16 cellular contexts compared by ENCODE assay signal in genomic region chr19:7855426-7856276, GRCh38. TPM values are rescaled to one million over a fixed set of nuclear protein-coding genes. Genes with fewer than 3 reads are reported as not detected.
DNase-seq lines count a peak whose midpoint lies in the region; ATAC-seq and TF ChIP-seq lines count a peak whose summit lies in the region.
"Had no signal": no experiment of that assay in that cellular context is flagged by ENCODE, and none has a peak within 500 bp of the region (broad histone marks: within the 10 kb centered on the region; RNA-seq: fewer than 3 reads in every experiment).

No MANE protein-coding gene starts in this region.

- no peak overlapping the region for H3K27ac ChIP-seq in GM23248
- H3K27ac ChIP-seq in angular gyrus (ENCODE audit: low read depth, low read length), result peak overlapping the region; percentile 9
- no peak overlapping the region for H3K27ac ChIP-seq in neuronal stem cell (replicated peaks; ENCODE audit: low read length)
- peak overlapping the region; percentile 50 for H3K27ac ChIP-seq in temporal lobe (ENCODE audit: low read depth, low read length)
- H3K27ac ChIP-seq in MM.1S (ENCODE audit: low read length), result no peak overlapping the region
- H3K27ac ChIP-seq: BLaER1 treated with 17β-estradiol and CSF1 and Interleukin-3, amounts not matched to agents 10 nM and 100 nM had no signal

- no peak overlapping the region for H3K18ac ChIP-seq in neuronal stem cell (ENCODE audit: low read length)

- H2BK5ac ChIP-seq in neuronal stem cell (ENCODE audit: low read length), result no peak overlapping the region

- H4K8ac ChIP-seq in neuronal stem cell (ENCODE audit: low read depth, low read length), result no peak overlapping the region

- H4K20me1 ChIP-seq in GM23248 (ENCODE audit: insufficient read depth) (no peaks in the 10 kb centered on the region), MM.1S (ENCODE audit: insufficient read depth, low read length) (no peaks in the 10 kb centered on the region)

- no peak overlapping the region for H2BK120ac ChIP-seq in neuronal stem cell (ENCODE audit: low read depth, low read length)

- no peak for TF ChIP-seq CTCF in MM.1S (IDR thresholded peaks at IDR 0.05; ENCODE audit: low read length)

- no peak overlapping the region for H2BK15ac ChIP-seq in neuronal stem cell (ENCODE audit: low read length)

- H3K4me1 ChIP-seq in GM23248 (ENCODE audit: insufficient read depth) (no peaks in the 10 kb centered on the region), neuronal stem cell (ENCODE audit: control insufficient read depth in 2 of 2, insufficient read depth in 1 of 2, low read depth in 1 of 2, low read length in 2 of 2) (peaks cover 10 to 11% of the 10 kb centered on the region in 2 donors), MM.1S (ENCODE audit: low read length) (0 out of 2 replicates have a peak, but pooled peaks cover 3% of the 10 kb centered on the region)

- no peak overlapping the region for H4K91ac ChIP-seq in neuronal stem cell (ENCODE audit: low read depth, low read length, poor library complexity)

- H3K9ac ChIP-seq in GM23248 (no peak overlapping the region), neuronal stem cell (ENCODE audit: low read depth, low read length, poor library complexity) (no peak overlapping the region), MM.1S (ENCODE audit: low read length) (no peak overlapping the region)
- H3K9ac ChIP-seq: BLaER1 treated with 17β-estradiol and CSF1 and Interleukin-3, amounts not matched to agents 10 nM and 100 nM had no signal

- no peak overlapping the region for H3K4ac ChIP-seq in neuronal stem cell (ENCODE audit: low read length)

- ATAC-seq in HG02763 (IDR thresholded peaks at IDR 0.05; ENCODE audit: unreplicated experiment), result no peak
- ATAC-seq: HepG2 had no signal

- H3K9me2 ChIP-seq in GM23248 (ENCODE audit: insufficient read depth), result no peaks in the 10 kb centered on the region
- no peaks in the 10 kb centered on the region for H3K9me2 ChIP-seq in MM.1S (replicated peaks; ENCODE audit: insufficient read depth, low read length)

- H3F3A ChIP-seq in GM23248 (ENCODE audit: insufficient read depth) (no peaks in the 10 kb centered on the region), MM.1S (ENCODE audit: insufficient read depth, low read length) (no peaks in the 10 kb centered on the region)

- 89 to 90% methylated on average over 32 of the region's 32 CpGs for whole genome bisulfite sequencing in GM23248 (ENCODE audit: low coverage in 1 of 2, low lambda C conversion rate in 2 of 2, missing lambda C conversion rate in 2 of 2), 2 experiments
- no CpG with 5 or more reads among the region's 32 CpGs for WGBS in neuronal stem cell (ENCODE audit: extremely low coverage in 2 of 2, insufficient read length in 2 of 2, insufficient replicate concordance in 1 of 2), 2 donors

- no peak overlapping the region for H3K4me3 ChIP-seq in GM23248
- H3K4me3 ChIP-seq in neuronal stem cell (ENCODE audit: low read length in 2 of 2), result no peak overlapping the region
- no peak overlapping the region for H3K4me3 ChIP-seq in MM.1S (ENCODE audit: low read length)
- H3K4me3 ChIP-seq: BLaER1 treated with 17β-estradiol and CSF1 and Interleukin-3, amounts not matched to agents 10 nM and 100 nM had no signal

- no peaks in the 10 kb centered on the region for H3K9me3 ChIP-seq in GM23248 (ENCODE audit: low read depth)
- no peaks in the 10 kb centered on the region for H3K9me3 ChIP-seq in neuronal stem cell (replicated peaks in 1 of 2; ENCODE audit: control insufficient read depth in 2 of 2, insufficient read depth in 1 of 2, low read depth in 1 of 2, low read length in 2 of 2)
- H3K9me3 ChIP-seq in MM.1S (replicated peaks; ENCODE audit: insufficient read depth, low read length), result no peaks in the 10 kb centered on the region
- H3K9me3 ChIP-seq: BLaER1 treated with 17β-estradiol and CSF1 and Interleukin-3, amounts not matched to agents 10 nM and 100 nM had no signal

- DNase-seq in GM23248, result peak; percentile 29
- no peak for DNase-seq in neuronal stem cell (ENCODE audit: low spot score)
- no peak for DNase-seq in GF-D8 (lab: John Stamatoyannopoulos, UW)
- DNase-seq in MM.1S, result no peak
- DNase-seq: ACHN; CD4-positive, alpha-beta T cell; DMS79; GOT3; HCEC 1CT had no signal

- no peaks in the 10 kb centered on the region for H3K79me2 ChIP-seq in GM23248 (ENCODE audit: insufficient read depth)
- no peaks in the 10 kb centered on the region for H3K79me2 ChIP-seq in MM.1S (ENCODE audit: low read length)

- H3K27me3 ChIP-seq in GM23248 (replicated peaks; ENCODE audit: insufficient read depth) (no peaks in the 10 kb centered on the region), neuronal stem cell (ENCODE audit: control insufficient read depth in 3 of 3, insufficient read depth in 3 of 3, low read depth in 1 of 3, low read length in 3 of 3) (peaks cover 0 to 22% (median 0%) of the 10 kb centered on the region in 3 experiments), MM.1S (replicated peaks; ENCODE audit: insufficient read depth, low read length) (peaks cover 42% of the 10 kb centered on the region)

- H3K23ac ChIP-seq in neuronal stem cell (ENCODE audit: low read depth, low read length, poor library complexity), result no peak overlapping the region

- no peaks in the 10 kb centered on the region for H3K36me3 ChIP-seq in GM23248 (ENCODE audit: low read depth)
- no peaks in the 10 kb centered on the region for H3K36me3 ChIP-seq in neuronal stem cell (replicated peaks in 1 of 2; ENCODE audit: control insufficient read depth in 2 of 2, insufficient read depth in 2 of 2, low read length in 2 of 2)
- H3K36me3 ChIP-seq in MM.1S (replicated peaks; ENCODE audit: insufficient read depth, low read length), result no peaks in the 10 kb centered on the region
- H3K36me3 ChIP-seq: BLaER1 treated with 17β-estradiol and CSF1 and Interleukin-3, amounts not matched to agents 10 nM and 100 nM had no signal

- H3K79me1 ChIP-seq in neuronal stem cell (ENCODE audit: low read depth, low read length), result no peaks in the 10 kb centered on the region

- H3K4me2 ChIP-seq in GM23248 (ENCODE audit: unreplicated experiment), result no peak overlapping the region
- no peak overlapping the region for H3K4me2 ChIP-seq in neuronal stem cell (ENCODE audit: insufficient read depth, low read length, poor library complexity, severe bottlenecking)
- H3K4me2 ChIP-seq in MM.1S (ENCODE audit: low read depth, low read length), result no peak overlapping the region
- H3K4me2 ChIP-seq: BLaER1 treated with 17β-estradiol and CSF1 and Interleukin-3, amounts not matched to agents 10 nM and 100 nM had no signal

- H3K14ac ChIP-seq in neuronal stem cell (ENCODE audit: low read length), result no peak overlapping the region

- peak overlapping the region; percentile 46 for H2AK5ac ChIP-seq in neuronal stem cell (ENCODE audit: low read depth, low read length)

- H2AFZ ChIP-seq in GM23248, result no peak overlapping the region
- H2AFZ ChIP-seq in neuronal stem cell (ENCODE audit: low read length), result no peak overlapping the region
- no peak overlapping the region for H2AFZ ChIP-seq in MM.1S (ENCODE audit: low read length)

- no peak overlapping the region for H2BK12ac ChIP-seq in neuronal stem cell (ENCODE audit: low read length)

- in situ Hi-C loops in GM23248 (cut with MboI), result no loop called here

RNA-seq across cellular contexts. Expression of gene PRR36, which starts 18.5 kb away (rescaled TPM):
- total RNA-seq in GM23248 (2014; rRNA removed; shearing (Covaris generic)), result not detected in 2 replicates
- 0.10 TPM in 1 of 2 replicates, not detected in the other for polyA plus RNA-seq in GM23248 (2016; fragmentation: Nextera tagmentation; extraction: Ambion mirVana)
- 21.9 TPM for polyA plus RNA-seq in neuronal stem cell (2013, experiment 1 of 2)
- polyA plus RNA-seq in neuronal stem cell (2013, experiment 2 of 2), result 22.3 TPM
- 7.4 TPM for total RNA-seq in temporal lobe

RNA-seq across cellular contexts. Expression of gene EVI5L, which starts 25.6 kb away (rescaled TPM):
- 24.3 and 26.8 TPM in 2 replicates for total RNA-seq in GM23248 (2014; rRNA removed; shearing (Covaris generic))
- 6.9 and 8.4 TPM in 2 replicates for polyA plus RNA-seq in GM23248 (2016; fragmentation: Nextera tagmentation; extraction: Ambion mirVana)
- 7.4 TPM for polyA plus RNA-seq in neuronal stem cell (2013, experiment 1 of 2)
- polyA plus RNA-seq in neuronal stem cell (2013, experiment 2 of 2), result 7.5 TPM
- total RNA-seq in temporal lobe, result 49.4 TPM

RNA-seq across cellular contexts. Expression of gene LRRC8E, which starts 32.7 kb away (rescaled TPM):
- 3.5 and 3.6 TPM in 2 replicates for total RNA-seq in GM23248 (2014; rRNA removed; shearing (Covaris generic))
- 3.7 and 4.0 TPM in 2 replicates for polyA plus RNA-seq in GM23248 (2016; fragmentation: Nextera tagmentation; extraction: Ambion mirVana)
- polyA plus RNA-seq in neuronal stem cell (2013, experiment 1 of 2), result 0.17 TPM
- 0.24 TPM for polyA plus RNA-seq in neuronal stem cell (2013, experiment 2 of 2)
- total RNA-seq in temporal lobe, result under 0.01 TPM
- total RNA-seq: CD4-positive, alpha-beta T cell; G401 had no signal

RNA-seq across cellular contexts. Expression of gene MAP2K7, which starts 48.0 kb away (rescaled TPM):
- total RNA-seq in GM23248 (2014; rRNA removed; shearing (Covaris generic)), result 9.7 and 14.8 TPM in 2 replicates
- polyA plus RNA-seq in GM23248 (2016; fragmentation: Nextera tagmentation; extraction: Ambion mirVana), result 4.6 and 4.8 TPM in 2 replicates
- 32.5 TPM for polyA plus RNA-seq in neuronal stem cell (2013, experiment 1 of 2)
- polyA plus RNA-seq in neuronal stem cell (2013, experiment 2 of 2), result 32.3 TPM
- total RNA-seq in temporal lobe, result 7.1 TPM

RNA-seq across cellular contexts. Expression of gene TGFBR3L, which starts 59.0 kb away (rescaled TPM):
- total RNA-seq in GM23248 (2014; rRNA removed; shearing (Covaris generic)), result 9.0 TPM in 1 of 2 replicates, not detected in the other
- polyA plus RNA-seq in GM23248 (2016; fragmentation: Nextera tagmentation; extraction: Ambion mirVana), result 24.3 and 30.6 TPM in 2 replicates
- 1.3 TPM for polyA plus RNA-seq in neuronal stem cell (2013, experiment 1 of 2)
- 1.9 TPM for polyA plus RNA-seq in neuronal stem cell (2013, experiment 2 of 2)
- 0.74 TPM for total RNA-seq in temporal lobe
- total RNA-seq: A172, G401 had no signal

Comparison
In these comparisons a context has a peak if more than half of its experiments do, and no peak if none do; other contexts are left out.
1. H3K27ac ChIP-seq: peak in angular gyrus (single experiment) and temporal lobe (single experiment); none in GM23248 (single experiment), neuronal stem cell (single experiment) and MM.1S (single experiment).